15 cellular contexts compared by ENCODE assay signal in the genomic region with DNA sequence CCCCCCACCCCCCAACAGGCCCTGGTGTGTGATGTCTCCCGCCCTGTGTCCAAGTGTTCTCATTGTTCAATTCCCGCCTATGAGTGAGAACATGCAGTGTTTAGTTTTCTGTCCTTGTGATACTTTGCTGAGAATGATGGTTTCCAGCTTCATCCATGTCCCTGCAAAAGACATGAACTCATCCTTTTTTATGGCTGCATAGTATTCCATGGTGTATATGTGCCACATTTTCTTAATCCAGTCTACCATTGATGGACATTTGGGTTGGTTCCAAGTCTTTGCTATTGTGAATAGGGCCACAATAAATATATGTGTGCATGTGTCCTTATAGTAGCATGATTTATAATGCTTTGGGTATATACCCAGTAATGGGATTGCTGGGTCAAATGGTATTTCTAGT. TPM values are rescaled to one million over a fixed set of nuclear protein-coding genes. Genes with fewer than 3 reads are reported as not detected.
"Had no signal": no experiment of that assay in that cellular context is flagged by ENCODE, and none has a peak within 500 bp of the region (broad histone marks: within the 10 kb centered on the region; RNA-seq: fewer than 3 reads in every experiment).

No MANE protein-coding gene starts in this region.

RNA-seq across cellular contexts. Expression of a gene that starts 54.0 kb away (rescaled TPM):
- total RNA-seq: stomach, subcutaneous adipose tissue, suprapubic skin, temporal lobe, thoracic aorta, thyroid gland, tibial nerve, transverse colon, upper lobe of left lung, upper lobe of right lung, ureter, urinary bladder, uterus, vagina had no signal
- polyA plus RNA-seq: stomach, thymus, urinary bladder had no signal
